Comparison of ENCODE assay signal across 8 cellular contexts in the genomic region with DNA sequence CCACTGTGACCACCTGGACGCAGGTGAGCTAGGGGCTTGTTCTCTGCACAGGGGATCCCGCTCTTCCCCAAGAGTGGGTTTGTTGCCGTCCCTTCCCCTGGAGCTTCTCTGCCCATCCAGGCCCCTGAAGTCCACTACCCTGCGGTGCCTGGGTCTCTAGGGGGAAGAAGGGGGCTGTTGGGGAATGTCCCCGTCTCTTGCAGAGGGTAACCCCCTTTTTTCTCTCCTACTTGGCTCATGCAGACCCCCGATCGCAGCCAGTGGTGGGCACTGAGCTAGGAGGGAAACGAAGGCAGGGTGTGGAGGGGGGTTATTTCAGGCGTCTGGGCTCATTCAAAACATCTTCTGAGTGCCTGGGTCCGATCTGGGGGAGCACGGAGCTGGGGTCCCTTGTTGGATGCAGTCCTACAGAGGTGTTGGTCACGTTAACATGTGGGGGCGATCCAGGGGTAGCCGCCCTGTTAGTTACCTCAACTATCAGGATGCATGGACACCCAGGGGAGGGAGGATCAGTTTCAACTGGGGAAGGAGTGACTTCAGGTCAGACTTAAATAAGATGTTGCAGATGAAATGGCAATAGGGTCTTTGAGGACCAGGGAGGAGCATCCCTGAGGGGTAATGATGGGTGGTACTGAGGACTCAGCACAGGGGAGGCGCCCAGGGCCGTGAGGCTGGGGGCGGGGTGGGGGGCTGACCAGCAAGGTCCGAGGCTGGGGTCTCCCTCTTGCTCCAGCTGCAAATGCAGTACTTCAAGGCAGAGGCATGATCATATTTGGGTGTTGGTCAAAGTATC. TPM values are rescaled to one million over a fixed set of nuclear protein-coding genes. Genes with fewer than 3 reads are reported as not detected.
DNase-seq lines count a peak whose midpoint lies in the region; ATAC-seq and TF ChIP-seq lines count a peak whose summit lies in the region.
"Not testable (repeated sequence)": the region's sequence is repeated elsewhere in the genome, so short reads cannot be mapped to it uniquely, and the experiment has no call there.

No MANE protein-coding gene starts in this region.

- TF ChIP-seq EP300 in SK-N-SH (IDR thresholded peaks at IDR 0.05; ENCODE audit: borderline replicate concordance in 1 of 2, low read depth in 1 of 2, low read length in 1 of 2): not testable (repeated sequence)

- peak overlapping the region; percentile 46 to 78 (median 72); a peak in 21 of 22 replicates for H3K9ac ChIP-seq in BLaER1 treated with 17β-estradiol and CSF1 and Interleukin-3, amounts not matched to agents 10 nM and 100 nM
- H3K9ac ChIP-seq in SK-N-SH (peak overlapping the region; percentile 60; the same call in 1 of the 2 replicates), stomach smooth muscle (ENCODE audit: low read length in 2 of 2) (peak overlapping the region; percentile 4 to 36)
- not testable (repeated sequence) for H3K9ac ChIP-seq in neural progenitor cell

- TF ChIP-seq RAD21 in SK-N-SH (IDR thresholded peaks at IDR 0.05; ENCODE audit: low read length): not testable (repeated sequence)

- H4K20me1 ChIP-seq in BLaER1 treated with 17β-estradiol and CSF1 and Interleukin-3, amounts not matched to agents 10 nM and 100 nM; SK-N-SH (ENCODE audit: insufficient read depth); neural progenitor cell (ENCODE audit: low read depth): not testable (repeated sequence)

- not testable (repeated sequence) for H3K27me3 Mint-ChIP-seq in effector memory CD8-positive, alpha-beta T cell; neural progenitor cell (ENCODE audit: insufficient read depth, low read depth)

- H3K4me2 ChIP-seq in BLaER1 treated with 17β-estradiol and CSF1 and Interleukin-3, amounts not matched to agents 10 nM and 100 nM: peak overlapping the region; percentile 83 to 100 (median 96)
- H3K4me2 ChIP-seq in SK-N-SH (peak overlapping the region; percentile 97), neural progenitor cell (peak overlapping the region; percentile 89)

- not testable (repeated sequence) for H3K79me2 ChIP-seq in SK-N-SH (ENCODE audit: insufficient read depth); neural progenitor cell (ENCODE audit: low read depth)

- peak; percentile 54 for DNase-seq in SK-N-SH
- DNase-seq in activated naive CD4-positive, alpha-beta T cell treated with anti-CD3 and anti-CD28 coated beads, Interleukin-2, amount 50 U/mL, for 72 hours (ENCODE audit: low spot score in 2 of 2); effector memory CD8-positive, alpha-beta T cell; neural progenitor cell (ENCODE audit: low spot score): not testable (repeated sequence)

- H3K27ac Mint-ChIP-seq in activated naive CD4-positive, alpha-beta T cell treated with anti-CD3 and anti-CD28 coated beads, Interleukin-2, amount 50 U/mL, for 72 hours: peak overlapping the region; percentile 77
- H3K27ac Mint-ChIP-seq in effector memory CD8-positive, alpha-beta T cell: peak overlapping the region; percentile 93
- H3K27ac Mint-ChIP-seq in neural progenitor cell: not testable (repeated sequence)

- H3K9me2 ChIP-seq in SK-N-SH: not testable (repeated sequence)

- peaks cover 13% of the 10 kb centered on the region in 2 donors for H3K4me1 Mint-ChIP-seq in effector memory CD8-positive, alpha-beta T cell (ENCODE audit: low read depth in 2 of 2)
- peaks cover 12% of the 10 kb centered on the region for H3K4me1 Mint-ChIP-seq in neural progenitor cell

- H3K4me1 ChIP-seq in BLaER1 treated with 17β-estradiol and CSF1 and Interleukin-3, amounts not matched to agents 10 nM and 100 nM: peaks cover 6 to 46% (median 30%) of the 10 kb centered on the region in 10 experiments
- not testable (repeated sequence) for H3K4me1 ChIP-seq in SK-N-SH (ENCODE audit: control insufficient read depth in 1 of 2, insufficient read depth in 2 of 2, low read depth in 1 of 2, low read length in 1 of 2); neural progenitor cell; stomach smooth muscle (ENCODE audit: control insufficient read depth, insufficient read depth, low read length)

- POLR2A ChIA-PET in SK-N-SH (lab: Yijun Ruan, JAX): interaction anchor here (0.6 to 1.5 kb wide), 6 partner anchors 13 to 186 kb away, joined by 3 to 5 read pairs (median 4); partner anchors contain the start of genes AIMP2, PMS2 and RNF216

- H3K27ac ChIP-seq in BLaER1 treated with 17β-estradiol and CSF1 and Interleukin-3, amounts not matched to agents 10 nM and 100 nM: peak overlapping the region in 7 of 11 experiments; percentile 76 to 88 (median 79); a peak in 10 of 22 replicates
- not testable (repeated sequence) for H3K27ac ChIP-seq in SK-N-SH (ENCODE audit: low read depth in 2 of 2, low read length in 1 of 2); neural progenitor cell; stomach smooth muscle (ENCODE audit: low read length)

- CTCF ChIA-PET in SK-N-SH (lab: Yijun Ruan, JAX): interaction anchor here (0.6 to 1.7 kb wide), 3 partner anchors 33 to 402 kb away, joined by 4 to 7 read pairs (median 6); partner anchors contain the start of gene RNF216

- H2AFZ ChIP-seq in SK-N-SH (ENCODE audit: low read depth): peak overlapping the region; percentile 98
- peak overlapping the region; percentile 99 for H2AFZ ChIP-seq in neural progenitor cell (replicated peaks)

- not testable (repeated sequence) for H3K36me3 Mint-ChIP-seq in activated naive CD4-positive, alpha-beta T cell treated with anti-CD3 and anti-CD28 coated beads, Interleukin-2, amount 50 U/mL, for 72 hours; neural progenitor cell
- peaks cover 17% of the 10 kb centered on the region for H3K36me3 Mint-ChIP-seq in effector memory CD8-positive, alpha-beta T cell (ENCODE audit: insufficient read depth)

- H3F3A ChIP-seq in SK-N-SH (replicated peaks; ENCODE audit: insufficient read depth); neural progenitor cell (ENCODE audit: low read depth): not testable (repeated sequence)

- TF ChIP-seq CTCF in SK-N-SH (IDR thresholded peaks at IDR 0.05); neural progenitor cell (IDR thresholded peaks at IDR 0.05): not testable (repeated sequence)

- peak; percentile 7 for ATAC-seq in HG03159 (IDR thresholded peaks at IDR 0.05; ENCODE audit: unreplicated experiment)
- not testable (repeated sequence) for ATAC-seq in activated naive CD4-positive, alpha-beta T cell treated with anti-CD3 and anti-CD28 coated beads, Interleukin-2, amount 50 U/mL, for 72 hours; effector memory CD8-positive, alpha-beta T cell (replicated peaks)

- peak overlapping the region; percentile 67 to 80 (median 74) for H3K4me3 ChIP-seq in BLaER1 treated with 17β-estradiol and CSF1 and Interleukin-3, amounts not matched to agents 10 nM and 100 nM
- peak overlapping the region; percentile 62 to 70 for H3K4me3 ChIP-seq in SK-N-SH (ENCODE audit: low read depth in 2 of 2, low read length in 1 of 2)
- H3K4me3 ChIP-seq in iPS-18c (ENCODE audit: insufficient read depth, low read depth, low read length): peak overlapping the region; percentile 84
- H3K4me3 ChIP-seq in neural progenitor cell: peak overlapping the region; percentile 66
- H3K4me3 ChIP-seq in stomach smooth muscle (ENCODE audit: low read length in 2 of 2): peak overlapping the region; percentile 83 to 87

- not testable (repeated sequence) for H3K9me3 ChIP-seq in BLaER1 treated with 17β-estradiol and CSF1 and Interleukin-3, amounts not matched to agents 10 nM and 100 nM (replicated peaks in 1 of 11); SK-N-SH; iPS-18c (ENCODE audit: control insufficient read depth, insufficient read depth, low read length); neural progenitor cell (ENCODE audit: low read depth); stomach smooth muscle (ENCODE audit: control insufficient read depth in 2 of 2, low read length in 2 of 2)

- WGBS in SK-N-SH (ENCODE audit: low lambda C conversion rate): 14% methylated on average over 17 of the region's 18 CpGs

- not testable (repeated sequence) for H3K9me3 Mint-ChIP-seq in activated naive CD4-positive, alpha-beta T cell treated with anti-CD3 and anti-CD28 coated beads, Interleukin-2, amount 50 U/mL, for 72 hours; effector memory CD8-positive, alpha-beta T cell; neural progenitor cell

- H3K36me3 ChIP-seq in BLaER1 treated with 17β-estradiol and CSF1 and Interleukin-3, amounts not matched to agents 10 nM and 100 nM; SK-N-SH (replicated peaks in 1 of 2; ENCODE audit: control insufficient read depth in 1 of 2, insufficient read depth in 2 of 2, low read length in 1 of 2); neural progenitor cell; stomach smooth muscle (ENCODE audit: control insufficient read depth in 2 of 2, insufficient read depth in 2 of 2, low read length in 2 of 2): not testable (repeated sequence)

- not testable (repeated sequence) for H3K27me3 ChIP-seq in BLaER1 treated with 17β-estradiol and CSF1 and Interleukin-3, amounts not matched to agents 10 nM and 100 nM; SK-N-SH (ENCODE audit: insufficient read depth); neural progenitor cell; stomach smooth muscle (ENCODE audit: control insufficient read depth in 1 of 2, insufficient read depth in 2 of 2, low read length in 2 of 2)

- peak overlapping the region; percentile 87 for H3K4me3 Mint-ChIP-seq in effector memory CD8-positive, alpha-beta T cell
- H3K4me3 Mint-ChIP-seq in neural progenitor cell: peak overlapping the region; percentile 87

RNA-seq across cellular contexts. Expression of gene RNF216, which starts 42.2 kb away (rescaled TPM):
- 29.5 and 32.1 TPM in 2 replicates for polyA plus RNA-seq in SK-N-SH (2012; rRNA removed)
- polyA plus RNA-seq in SK-N-SH (2012; cell fraction: cytosol; rRNA removed): 21.7 and 23.4 TPM in 2 replicates
- polyA plus RNA-seq in SK-N-SH (2012; cell fraction: nucleus; rRNA removed): 53.3 and 54.4 TPM in 2 replicates
- 10 to 100 TPM; 42.1 to 43.8 TPM for total RNA-seq in activated naive CD4-positive, alpha-beta T cell treated with anti-CD3 and anti-CD28 coated beads, Interleukin-2, amount 50 U/mL, for 72 hours
- total RNA-seq in neural progenitor cell (ENCODE audit: low replicate concordance): 32.6 and 32.9 TPM in 2 replicates

RNA-seq across cellular contexts. Expression of gene OCM, which starts 56.9 kb away (rescaled TPM):
- not detected in 2 replicates for polyA plus RNA-seq in SK-N-SH (2012; rRNA removed)
- 0.09 TPM in 1 of 2 replicates, not detected in the other for polyA plus RNA-seq in SK-N-SH (2012; cell fraction: cytosol; rRNA removed)
- 0.20 TPM in 1 of 2 replicates, not detected in the other for polyA plus RNA-seq in SK-N-SH (2012; cell fraction: nucleus; rRNA removed)
- total RNA-seq in activated naive CD4-positive, alpha-beta T cell treated with anti-CD3 and anti-CD28 coated beads, Interleukin-2, amount 50 U/mL, for 72 hours: not detected
- total RNA-seq in neural progenitor cell (ENCODE audit: low replicate concordance): not detected in 2 replicates
